23 cellular contexts compared by ENCODE assay signal in the genomic region with DNA sequence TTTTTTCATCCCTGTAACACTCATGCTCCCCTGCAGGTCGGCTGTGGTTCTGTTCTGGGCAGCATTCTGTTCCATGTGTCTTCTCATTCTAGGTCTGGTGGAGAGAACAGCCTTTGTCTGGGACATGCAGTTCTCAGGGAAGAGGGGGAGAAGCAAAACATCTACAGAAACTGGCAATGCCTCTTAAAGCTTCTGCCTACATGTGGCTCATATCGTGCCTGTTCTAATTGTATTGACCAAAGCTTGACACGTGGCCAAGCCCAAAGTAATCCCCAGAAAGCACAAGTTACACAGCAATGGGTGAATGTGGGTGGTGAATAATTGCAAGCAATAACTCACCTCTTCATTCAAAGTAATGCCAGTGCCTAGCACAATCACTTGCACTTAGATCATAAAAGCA.
"Had no signal": no experiment of that assay in that cellular context is flagged by ENCODE, and none has a peak within 500 bp of the region (broad histone marks: within the 10 kb centered on the region; RNA-seq: fewer than 3 reads in every experiment).

No MANE protein-coding gene starts in this region.

- H3K4me3 ChIP-seq: gastroesophageal sphincter, right lobe of liver, stomach, uterus had no signal

- H3K9me3 ChIP-seq: neutrophil, right lobe of liver, uterus had no signal

- DNase-seq: activated B cell treated with CpG ODN at 0.5 μM for 24 hours; activated CD4-positive, alpha-beta memory T cell treated with anti-CD3 and anti-CD28 coated beads, Interleukin-2, amount 10 ng/mL, durations not matched to agents 7 days and 5 days; activated CD4-positive, alpha-beta T cell treated with anti-CD3 and anti-CD28 coated beads for 4 hours; activated effector memory CD4-positive, alpha-beta T cell treated with Interleukin-2 at 50 U/mL for 16 hours; activated naive CD4-positive, alpha-beta T cell treated with anti-CD3 and anti-CD28 coated beads, Interleukin-2, amount 50 U/mL, for 16 hours; activated naive CD8-positive, alpha-beta T cell treated with anti-CD3 and anti-CD28 coated beads, Interleukin-2, amount 50 U/mL, for 24 hours; activated T-cell treated with anti-CD3 and anti-CD28 coated beads, Interleukin-2, amount 50 U/mL, for 72 hours; aorta; dermis blood vessel endothelial cell; effector CD8-positive, alpha-beta T cell; erythroblast; islet precursor cell; left cardiac atrium; right lobe of liver; small intestine; stimulated activated CD4-positive, alpha-beta T cell treated with anti-CD3 and anti-CD28 coated beads, Interleukin-2, amount 100 ng/mL, for 24 hours; stomach; T-helper 1 cell; trophoblast cell; uterus had no signal

- H3K27ac ChIP-seq: gastroesophageal sphincter, neutrophil, parathyroid adenoma, right lobe of liver, stomach, uterus had no signal

- H3K36me3 ChIP-seq: gastroesophageal sphincter, neutrophil, right lobe of liver, stomach, uterus had no signal

- H3K27me3 ChIP-seq: gastroesophageal sphincter, neutrophil, right lobe of liver, stomach, uterus had no signal

- H3K4me1 ChIP-seq: parathyroid adenoma, right lobe of liver, stomach, uterus had no signal
